In the genomic region with DNA sequence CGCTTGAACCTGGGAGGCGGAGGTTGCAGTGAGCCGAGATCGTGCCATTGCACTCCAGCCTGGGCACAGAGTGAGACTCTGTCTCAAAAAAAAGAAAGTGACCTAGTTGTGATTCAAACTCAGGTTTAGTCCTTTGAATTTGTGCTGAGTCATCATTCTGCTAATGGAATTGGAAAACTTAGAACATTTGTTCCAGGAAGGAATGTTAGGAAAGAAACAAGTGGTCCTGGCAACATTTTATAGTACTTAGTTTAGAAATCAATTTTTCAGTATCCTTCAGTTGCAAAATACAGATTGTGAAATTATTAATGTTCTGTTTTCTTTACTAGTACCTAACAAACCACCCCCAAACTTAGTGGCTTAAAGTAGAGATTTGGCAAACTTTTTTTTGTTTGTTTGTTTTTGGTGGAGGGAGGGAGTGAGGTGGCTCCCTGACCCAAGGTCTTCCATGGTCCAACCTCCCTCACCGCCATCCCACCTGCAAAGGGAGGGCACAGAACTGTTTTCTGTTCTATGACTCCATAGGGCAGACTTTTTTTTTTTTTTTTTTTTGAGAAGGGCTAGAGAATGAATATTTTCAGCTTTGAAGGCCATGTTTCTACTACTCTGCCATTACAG, we compare ENCODE assay signal across 19 cellular contexts. TPM values are rescaled to one million over a fixed set of nuclear protein-coding genes. Genes with fewer than 3 reads are reported as not detected.
A peak's percentile ranks its signal among the peaks of the same experiment; 100 is the strongest.
DNase-seq lines count a peak whose midpoint lies in the region; ATAC-seq, FAIRE-seq and TF ChIP-seq lines count a peak whose summit lies in the region.
"Had no signal": no experiment of that assay in that cellular context is flagged by ENCODE, and none has a peak within 500 bp of the region (broad histone marks: within the 10 kb centered on the region; RNA-seq: fewer than 3 reads in every experiment).

No MANE protein-coding gene starts in this region.

- TF ChIP-seq EP300 in H1 (IDR thresholded peaks at IDR 0.05; ENCODE audit: borderline replicate concordance in 1 of 2, low read depth in 2 of 2, low read length in 2 of 2) (no peak), sigmoid colon (IDR thresholded peaks at IDR 0.05) (no peak)

- H3K23ac ChIP-seq in H1 (ENCODE audit: insufficient read length): no peak overlapping the region

- H3F3A ChIP-seq in GM23338 (replicated peaks; ENCODE audit: low read depth) (no peaks in the 10 kb centered on the region), neural progenitor cell (ENCODE audit: low read depth) (peaks cover 24% of the 10 kb centered on the region)

- H3K9me3 Mint-ChIP-seq in GM23338 (peaks cover 26% of the 10 kb centered on the region), neural progenitor cell (peaks cover 2% of the 10 kb centered on the region)
- peaks cover 2% of the 10 kb centered on the region for H3K9me3 Mint-ChIP-seq in activated CD4-positive, alpha-beta T cell treated with anti-CD3 and anti-CD28 coated beads, Interleukin-2, amount 10 ng/mL, durations not matched to agents 7 days and 5 days

- CTCF ChIA-PET in H1 (lab: Charles Lee; ENCODE audit: partially characterized antibody): interaction anchor here (0.6 to 1.5 kb wide), 2 partner anchors 26 to 61 kb away, joined by 3 to 5 read pairs; no protein-coding TSS in a partner anchor
- CTCF ChIA-PET in activated CD4-positive, alpha-beta T cell treated with anti-CD3 and anti-CD28 coated beads, Interleukin-2, amount 10 ng/mL, durations not matched to agents 7 days and 5 days (lab: Charles Lee): no interaction called here

- intact Hi-C loops in sigmoid colon (cut with DNase I): no loop called here

- POLR2A ChIA-PET in H1 (lab: Charles Lee; ENCODE audit: partially characterized antibody): no interaction called here
- POLR2A ChIA-PET in activated CD4-positive, alpha-beta T cell treated with anti-CD3 and anti-CD28 coated beads, Interleukin-2, amount 10 ng/mL, durations not matched to agents 7 days and 5 days (lab: Charles Lee): no interaction called here

- H3K4ac ChIP-seq in H1 (replicated peaks; ENCODE audit: insufficient read length, low read depth, low read length): no peak overlapping the region

- H3K4me1 Mint-ChIP-seq in GM23338 (no peaks in the 10 kb centered on the region), neural progenitor cell (peaks cover 8% of the 10 kb centered on the region)
- H3K4me1 Mint-ChIP-seq in activated CD4-positive, alpha-beta T cell treated with anti-CD3 and anti-CD28 coated beads, Interleukin-2, amount 10 ng/mL, durations not matched to agents 7 days and 5 days: no peaks in the 10 kb centered on the region

- H3K27ac ChIP-seq in GM23338 (ENCODE audit: low read depth) (no peak overlapping the region), H1 (ENCODE audit: low read depth, low read length) (no peak overlapping the region), sigmoid colon (no peak overlapping the region), neural progenitor cell (no peak overlapping the region)
- H3K27ac ChIP-seq: BLaER1 treated with 17β-estradiol and CSF1 and Interleukin-3, amounts not matched to agents 10 nM and 100 nM; HL-60 had no signal

- no peaks in the 10 kb centered on the region for H3K9me2 ChIP-seq in GM23338 (ENCODE audit: insufficient read depth)

- H3K4me2 ChIP-seq in GM23338 (no peak overlapping the region), H1 (ENCODE audit: insufficient read depth in 1 of 2, low read depth in 2 of 2, low read length in 2 of 2) (no peak overlapping the region), neural progenitor cell (no peak overlapping the region)
- H3K4me2 ChIP-seq: BLaER1 treated with 17β-estradiol and CSF1 and Interleukin-3, amounts not matched to agents 10 nM and 100 nM had no signal

- H3K9me3 ChIP-seq in H1 (ENCODE audit: insufficient read depth in 2 of 2, low read depth in 1 of 2, low read length in 1 of 2) (no peaks in the 10 kb centered on the region), sigmoid colon (peaks cover 0 to 3% (median 0%) of the 10 kb centered on the region in 4 donors), neural progenitor cell (ENCODE audit: low read depth) (no peaks in the 10 kb centered on the region)

- H3K4me3 Mint-ChIP-seq in GM23338 (no peak overlapping the region), neural progenitor cell (no peak overlapping the region)
- H3K4me3 Mint-ChIP-seq in activated CD4-positive, alpha-beta T cell treated with anti-CD3 and anti-CD28 coated beads, Interleukin-2, amount 10 ng/mL, durations not matched to agents 7 days and 5 days: no peak overlapping the region
- H3K4me3 Mint-ChIP-seq: CD4-positive, CD25-positive, alpha-beta regulatory T cell; HFFc6 had no signal

- no peaks in the 10 kb centered on the region for H3K79me1 ChIP-seq in H1 (ENCODE audit: low read depth, low read length)

- peaks cover 3% of the 10 kb centered on the region for H3K27me3 Mint-ChIP-seq in GM23338 (ENCODE audit: insufficient read depth, low read depth, poor library complexity)
- peaks cover 4% of the 10 kb centered on the region for H3K27me3 Mint-ChIP-seq in activated CD4-positive, alpha-beta T cell treated with anti-CD3 and anti-CD28 coated beads, Interleukin-2, amount 10 ng/mL, durations not matched to agents 7 days and 5 days
- peaks cover 2% of the 10 kb centered on the region for H3K27me3 Mint-ChIP-seq in neural progenitor cell (ENCODE audit: insufficient read depth, low read depth)
- H3K27me3 Mint-ChIP-seq: CD4-positive, CD25-positive, alpha-beta regulatory T cell had no signal

- H3K79me2 ChIP-seq in GM23338 (replicated peaks; ENCODE audit: insufficient read depth): no peaks in the 10 kb centered on the region
- H3K79me2 ChIP-seq in H1 (ENCODE audit: control insufficient read depth in 1 of 2, insufficient read depth in 2 of 2, low read length in 2 of 2): no peaks in the 10 kb centered on the region
- H3K79me2 ChIP-seq in neural progenitor cell (ENCODE audit: low read depth): no peaks in the 10 kb centered on the region

- H2BK5ac ChIP-seq in H1 (ENCODE audit: low read depth, low read length): no peak overlapping the region

- H3K4me1 ChIP-seq in GM23338 (ENCODE audit: insufficient read depth) (no peaks in the 10 kb centered on the region), H1 (replicated peaks in 1 of 4; ENCODE audit: control insufficient read depth in 3 of 4, insufficient read depth in 4 of 4, low read length in 3 of 4) (peaks cover 0 to 4% (median 0%) of the 10 kb centered on the region in 4 experiments; a peak in 3 of 7 replicates), sigmoid colon (no peaks in the 10 kb centered on the region), neural progenitor cell (peaks cover 7% of the 10 kb centered on the region)
- H3K4me1 ChIP-seq: BLaER1 treated with 17β-estradiol and CSF1 and Interleukin-3, amounts not matched to agents 10 nM and 100 nM had no signal

- no peaks in the 10 kb centered on the region for H3K23me2 ChIP-seq in H1 (ENCODE audit: low read depth, low read length)

- no peak overlapping the region for H2AK5ac ChIP-seq in H1 (ENCODE audit: low read depth, low read length)

- H3K14ac ChIP-seq in H1 (ENCODE audit: insufficient read length): no peak overlapping the region

- H2BK15ac ChIP-seq in H1 (ENCODE audit: low read length): no peak overlapping the region

- H2BK12ac ChIP-seq in H1 (ENCODE audit: low read depth, low read length): no peak overlapping the region

- H4K5ac ChIP-seq in H1 (ENCODE audit: insufficient read length, low read depth, low read length): no peak overlapping the region

- H4K20me1 ChIP-seq in GM23338 (replicated peaks; ENCODE audit: insufficient read depth): no peaks in the 10 kb centered on the region
- H4K20me1 ChIP-seq in H1 (replicated peaks in 1 of 2; ENCODE audit: control insufficient read depth in 1 of 2, insufficient read depth in 2 of 2, low read length in 2 of 2): no peaks in the 10 kb centered on the region
- no peaks in the 10 kb centered on the region for H4K20me1 ChIP-seq in neural progenitor cell (ENCODE audit: low read depth)
- H4K20me1 ChIP-seq: BLaER1 treated with 17β-estradiol and CSF1 and Interleukin-3, amounts not matched to agents 10 nM and 100 nM had no signal

- no peak overlapping the region for H3K18ac ChIP-seq in H1 (ENCODE audit: extremely low read depth, low read length)

- H2BK20ac ChIP-seq in H1 (ENCODE audit: low read length): no peak overlapping the region

- DNase-seq in GM23338 (ENCODE audit: low spot score) (no peak), H1 (ENCODE audit: low read depth in 1 of 2, low spot score in 2 of 2) (no peak), left lobe of liver (ENCODE audit: low spot score) (peak; percentile 75), sigmoid colon (peak; percentile 1), SW480 (ENCODE audit: low spot score) (no peak), neural progenitor cell (ENCODE audit: low spot score) (no peak)
- DNase-seq in activated CD4-positive, alpha-beta T cell treated with anti-CD3 and anti-CD28 coated beads, Interleukin-2, amount 10 ng/mL, durations not matched to agents 7 days and 5 days: no peak
- DNase-seq: 8988T; ACHN; CD4-positive, CD25-positive, alpha-beta regulatory T cell; DMS53; GF-D8; HCEC 1CT; HFFc6 had no signal

- H3K4me3 ChIP-seq in GM23338: no peak overlapping the region
- H3K4me3 ChIP-seq in H1 (ENCODE audit: extremely low read depth in 1 of 4, insufficient read depth in 2 of 4, low read depth in 3 of 4, low read length in 4 of 4): no peak overlapping the region
- no peak overlapping the region for H3K4me3 ChIP-seq in sigmoid colon
- H3K4me3 ChIP-seq in neural progenitor cell: no peak overlapping the region
- H3K4me3 ChIP-seq: BLaER1 treated with 17β-estradiol and CSF1 and Interleukin-3, amounts not matched to agents 10 nM and 100 nM had no signal

- H4K91ac ChIP-seq in H1 (replicated peaks; ENCODE audit: insufficient read length, low read length): no peak overlapping the region

- TF ChIP-seq CTCF in GM23338 (conservative IDR thresholded peaks at IDR 0.05; ENCODE audit: low read depth in 2 of 2) (no peak), H1 (IDR thresholded peaks at IDR 0.05; ENCODE audit: control extremely low read depth in 1 of 3, insufficient read depth in 1 of 3, low read depth in 1 of 3, low read length in 3 of 3) (no peak), sigmoid colon (IDR thresholded peaks at IDR 0.05) (no peak), neural progenitor cell (IDR thresholded peaks at IDR 0.05) (no peak)

- TF ChIP-seq RAD21 in H1 (IDR thresholded peaks at IDR 0.05 in 1 of 2, conservative IDR thresholded peaks at IDR 0.05 in 1 of 2; ENCODE audit: low read depth in 2 of 2, low read length in 2 of 2): no peak

- H3K27ac Mint-ChIP-seq in GM23338 (peak overlapping the region; percentile 36; the same call in 1 of the 2 replicates), neural progenitor cell (no peak overlapping the region)
- H3K27ac Mint-ChIP-seq in activated CD4-positive, alpha-beta T cell treated with anti-CD3 and anti-CD28 coated beads, Interleukin-2, amount 10 ng/mL, durations not matched to agents 7 days and 5 days: no peak overlapping the region
- H3K27ac Mint-ChIP-seq: CD4-positive, CD25-positive, alpha-beta regulatory T cell; HFFc6 had no signal

- H3K27me3 ChIP-seq in GM23338 (ENCODE audit: insufficient read depth): no peaks in the 10 kb centered on the region
- no peaks in the 10 kb centered on the region for H3K27me3 ChIP-seq in H1 (replicated peaks in 1 of 4; ENCODE audit: control insufficient read depth in 3 of 4, extremely low read depth in 1 of 4, insufficient read depth in 3 of 4, low read length in 3 of 4)
- peaks cover 0 to 8% (median 0%) of the 10 kb centered on the region in 3 donors for H3K27me3 ChIP-seq in sigmoid colon
- H3K27me3 ChIP-seq in neural progenitor cell: no peaks in the 10 kb centered on the region
- H3K27me3 ChIP-seq: BLaER1 treated with 17β-estradiol and CSF1 and Interleukin-3, amounts not matched to agents 10 nM and 100 nM had no signal

- FAIRE-seq in H1 (lab: Jason Lieb, UNC): no peak
- FAIRE-seq: GM19239 had no signal

- H3K36me3 Mint-ChIP-seq in GM23338 (ENCODE audit: low read depth) (peaks cover 16% of the 10 kb centered on the region), neural progenitor cell (no peaks in the 10 kb centered on the region)
- H3K36me3 Mint-ChIP-seq in activated CD4-positive, alpha-beta T cell treated with anti-CD3 and anti-CD28 coated beads, Interleukin-2, amount 10 ng/mL, durations not matched to agents 7 days and 5 days (ENCODE audit: low read depth): no peaks in the 10 kb centered on the region
- H3K36me3 Mint-ChIP-seq: CD4-positive, CD25-positive, alpha-beta regulatory T cell had no signal

- H3K9ac ChIP-seq in H1 (replicated peaks in 1 of 4; ENCODE audit: extremely low read depth in 1 of 4, low read depth in 3 of 4, low read length in 3 of 4): no peak overlapping the region
- H3K9ac ChIP-seq in neural progenitor cell: no peak overlapping the region
- H3K9ac ChIP-seq: BLaER1 treated with 17β-estradiol and CSF1 and Interleukin-3, amounts not matched to agents 10 nM and 100 nM had no signal

- TF ChIP-seq POLR2A in H1 (IDR thresholded peaks at IDR 0.05; ENCODE audit: control extremely low read depth in 1 of 2, low read depth in 2 of 2, low read length in 2 of 2) (no peak), sigmoid colon (IDR thresholded peaks at IDR 0.05) (no peak)

- H2AFZ ChIP-seq in GM23338 (no peak overlapping the region), H1 (ENCODE audit: low read length) (no peak overlapping the region), neural progenitor cell (replicated peaks) (no peak overlapping the region)

- ATAC-seq in GM23338 (no peak), left lobe of liver (peak; percentile 61), HG02623 (IDR thresholded peaks at IDR 0.05; ENCODE audit: unreplicated experiment) (no peak)

- H3K36me3 ChIP-seq in GM23338 (ENCODE audit: insufficient read depth) (no peaks in the 10 kb centered on the region), H1 (ENCODE audit: control insufficient read depth in 2 of 4, insufficient read depth in 4 of 4, low read length in 3 of 4) (no peaks in the 10 kb centered on the region), sigmoid colon (no peaks in the 10 kb centered on the region), neural progenitor cell (no peaks in the 10 kb centered on the region)
- H3K36me3 ChIP-seq: BLaER1 treated with 17β-estradiol and CSF1 and Interleukin-3, amounts not matched to agents 10 nM and 100 nM had no signal

- no peak overlapping the region for H2BK120ac ChIP-seq in H1 (replicated peaks; ENCODE audit: low read depth, low read length)

- H3K56ac ChIP-seq in H1 (replicated peaks; ENCODE audit: insufficient read length, low read depth, low read length): no peak overlapping the region

- WGBS in H1 (ENCODE audit: extremely low coverage in 1 of 2, insufficient coverage in 1 of 2, insufficient read length in 1 of 2, insufficient replicate concordance in 2 of 2, low coverage in 1 of 2, low lambda C conversion rate in 2 of 2, missing lambda C conversion rate in 1 of 2), 2 experiments: 100% methylated on average over 5 of the region's 5 CpGs; no CpG with 5 or more reads in 1 of the 2 experiments
- 91 to 94% methylated on average over 5 of the region's 5 CpGs for WGBS in sigmoid colon, 2 donors

- H4K8ac ChIP-seq in H1 (ENCODE audit: extremely low read depth, insufficient read depth, low read length): no peak overlapping the region

RNA-seq across cellular contexts. Expression of gene SULT2A1, which starts 9.2 kb away (rescaled TPM):
- not detected in 2 replicates for total RNA-seq in GM23338 (2014; rRNA removed; shearing (Covaris generic))
- polyA plus RNA-seq in GM23338 (2016; fragmentation: Nextera tagmentation; extraction: Ambion mirVana) (not detected in 2 replicates), H1 (2011; rRNA removed) (not detected in 2 replicates), sigmoid colon (under 1 TPM in 2 of 3 donors, not detected in 1; 0.07 to 0.23 TPM)
- total RNA-seq in H1 (2021; fragmentation: NEBNext Ultra II Directional; extraction: Animal tissue kit (Norgen Biotek cat#: 25700)): not detected in 2 replicates
- not detected for polyA plus RNA-seq in H1 (2011; cell fraction: cytosol; rRNA removed)
- not detected for polyA plus RNA-seq in H1 (2011; cell fraction: nucleus; rRNA removed)
- polyA plus RNA-seq in H1 (2012, experiment 1 of 2): not detected in 4 replicates
- not detected for polyA plus RNA-seq in H1 (2012, experiment 2 of 2)
- not detected for polyA plus RNA-seq in H1 (2013, experiment 1 of 2)
- polyA plus RNA-seq in H1 (2013, experiment 2 of 2): not detected
- polyA minus RNA-seq in H1 (2011; rRNA and poly(A)+ RNA removed): not detected in 2 replicates
- not detected for polyA minus RNA-seq in H1 (2011; cell fraction: cytosol; rRNA and poly(A)+ RNA removed)
- not detected for polyA minus RNA-seq in H1 (2011; cell fraction: nucleus; rRNA and poly(A)+ RNA removed)
- total RNA-seq in left lobe of liver (347 TPM), sigmoid colon (not detected), neural progenitor cell (ENCODE audit: low replicate concordance) (not detected in 2 replicates)
- not detected for total RNA-seq in activated CD4-positive, alpha-beta T cell treated with anti-CD3 and anti-CD28 coated beads, Interleukin-2, amount 10 ng/mL, durations not matched to agents 7 days and 5 days
- total RNA-seq: CD4-positive, CD25-positive, alpha-beta regulatory T cell; H4; HFFc6 had no signal
- polyA plus RNA-seq: CD4-positive, CD25-positive, alpha-beta regulatory T cell had no signal

RNA-seq across cellular contexts. Expression of gene TPRX2, which starts 36.2 kb away (rescaled TPM):
- total RNA-seq in GM23338 (2014; rRNA removed; shearing (Covaris generic)): not detected in 2 replicates
- not detected in 2 replicates for polyA plus RNA-seq in GM23338 (2016; fragmentation: Nextera tagmentation; extraction: Ambion mirVana)
- total RNA-seq in H1 (2021; fragmentation: NEBNext Ultra II Directional; extraction: Animal tissue kit (Norgen Biotek cat#: 25700)): not detected in 2 replicates
- polyA plus RNA-seq in H1 (2011; rRNA removed): not detected in 2 replicates
- not detected for polyA plus RNA-seq in H1 (2011; cell fraction: cytosol; rRNA removed)
- polyA plus RNA-seq in H1 (2011; cell fraction: nucleus; rRNA removed): not detected
- polyA plus RNA-seq in H1 (2012, experiment 1 of 2): not detected in 4 replicates
- not detected for polyA plus RNA-seq in H1 (2012, experiment 2 of 2)
- 0.10 TPM for polyA plus RNA-seq in H1 (2013, experiment 1 of 2)
- polyA plus RNA-seq in H1 (2013, experiment 2 of 2): not detected
- polyA minus RNA-seq in H1 (2011; rRNA and poly(A)+ RNA removed): not detected in 2 replicates
- not detected for polyA minus RNA-seq in H1 (2011; cell fraction: cytosol; rRNA and poly(A)+ RNA removed)
- not detected for polyA minus RNA-seq in H1 (2011; cell fraction: nucleus; rRNA and poly(A)+ RNA removed)
- total RNA-seq in left lobe of liver: not detected
- not detected for total RNA-seq in sigmoid colon
- not detected for polyA plus RNA-seq in sigmoid colon
- total RNA-seq in activated CD4-positive, alpha-beta T cell treated with anti-CD3 and anti-CD28 coated beads, Interleukin-2, amount 10 ng/mL, durations not matched to agents 7 days and 5 days: not detected
- total RNA-seq in neural progenitor cell (ENCODE audit: low replicate concordance): not detected in 2 replicates
- total RNA-seq: CD4-positive, CD25-positive, alpha-beta regulatory T cell; H4; HFFc6 had no signal
- polyA plus RNA-seq: CD4-positive, CD25-positive, alpha-beta regulatory T cell had no signal

Comparison
In these comparisons a context has a peak if more than half of its experiments do, and no peak if none do; other contexts are left out.
1. DNase-seq: peak in left lobe of liver (single experiment) and sigmoid colon (single experiment); none in GM23338 (single experiment), H1 (0 of 2), activated CD4-positive, alpha-beta T cell treated with anti-CD3 and anti-CD28 coated beads, Interleukin-2, amount 10 ng/mL, durations not matched to agents 7 days and 5 days (single experiment), SW480 (single experiment) and neural progenitor cell (single experiment).
2. RNA of gene SULT2A1, which starts 9.2 kb away (total RNA-seq): 347 TPM in left lobe of liver (single experiment); not detected in GM23338, not detected in H1, not detected in sigmoid colon, not detected in activated CD4-positive, alpha-beta T cell treated with anti-CD3 and anti-CD28 coated beads, Interleukin-2, amount 10 ng/mL, durations not matched to agents 7 days and 5 days and not detected in neural progenitor cell; every median in the first group is over 100 times any median in the second.